In the genomic region with DNA sequence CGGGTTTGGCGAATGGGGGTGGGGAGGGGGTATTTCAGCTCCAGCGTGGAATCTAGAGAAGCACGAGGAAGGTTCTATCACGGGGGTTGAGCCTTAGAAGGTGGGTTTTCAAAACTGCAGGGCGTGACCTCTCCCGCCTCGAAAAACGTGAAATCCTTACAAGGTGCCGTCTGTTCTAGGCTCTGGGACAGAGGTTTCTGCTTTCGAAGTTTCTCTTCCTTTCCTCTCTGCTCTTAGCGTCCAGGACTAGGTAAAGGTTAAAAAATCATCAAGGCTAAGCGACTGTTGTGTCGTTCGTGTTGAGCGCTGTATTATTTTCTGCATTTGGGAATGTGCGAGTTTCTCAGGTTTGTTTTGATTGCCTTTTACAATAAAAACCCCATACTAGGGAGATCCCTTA, we compare ENCODE assay signal across 9 cellular contexts. TPM values are rescaled to one million over a fixed set of nuclear protein-coding genes. Genes with fewer than 3 reads are reported as not detected.
DNase-seq lines count a peak whose midpoint lies in the region; ATAC-seq lines count a peak whose summit lies in the region.
"Had no signal": no experiment of that assay in that cellular context is flagged by ENCODE, and none has a peak within 500 bp of the region (broad histone marks: within the 10 kb centered on the region; RNA-seq: fewer than 3 reads in every experiment).

No MANE protein-coding gene starts in this region.

- peaks cover 2% of the 10 kb centered on the region for H3K9me3 Mint-ChIP-seq in activated naive CD8-positive, alpha-beta T cell treated with anti-CD3 and anti-CD28 coated beads, Interleukin-2, amount 10 ng/mL, durations not matched to agents 7 days and 5 days
- H3K9me3 Mint-ChIP-seq in immature natural killer cell: peaks cover 0 to 3% (median 0%) of the 10 kb centered on the region in 6 donors
- peaks cover 0 to 5% of the 10 kb centered on the region in 2 donors for H3K9me3 Mint-ChIP-seq in stimulated activated naive CD8-positive, alpha-beta T cell treated with anti-CD3 and anti-CD28 coated beads, Interleukin-15, amount 100 ng/mL, for 72 hours

- H3K27me3 Mint-ChIP-seq in activated naive CD8-positive, alpha-beta T cell treated with anti-CD3 and anti-CD28 coated beads, Interleukin-2, amount 10 ng/mL, durations not matched to agents 7 days and 5 days: peaks cover 15% of the 10 kb centered on the region
- H3K27me3 Mint-ChIP-seq in immature natural killer cell (ENCODE audit: low read depth in 3 of 3): peaks cover 5 to 11% (median 10%) of the 10 kb centered on the region in 3 donors
- peaks cover 8% of the 10 kb centered on the region for H3K27me3 Mint-ChIP-seq in stimulated activated naive CD8-positive, alpha-beta T cell treated with anti-CD3 and anti-CD28 coated beads, Interleukin-15, amount 100 ng/mL, for 72 hours

- no peak for ATAC-seq in activated naive CD8-positive, alpha-beta T cell treated with anti-CD3 and anti-CD28 coated beads, Interleukin-2, amount 10 ng/mL, durations not matched to agents 7 days and 5 days (ENCODE audit: low read depth)
- ATAC-seq in stimulated activated naive CD8-positive, alpha-beta T cell treated with anti-CD3 and anti-CD28 coated beads, Interleukin-15, amount 100 ng/mL, for 72 hours: no peak
- no peak for ATAC-seq in GM19395 (IDR thresholded peaks at IDR 0.05; ENCODE audit: unreplicated experiment)

- peak overlapping the region; percentile 60 for H3K4me3 Mint-ChIP-seq in activated naive CD8-positive, alpha-beta T cell treated with anti-CD3 and anti-CD28 coated beads, Interleukin-2, amount 10 ng/mL, durations not matched to agents 7 days and 5 days
- H3K4me3 Mint-ChIP-seq in immature natural killer cell: peak overlapping the region; percentile 42 to 72 (median 67)
- H3K4me3 Mint-ChIP-seq in stimulated activated naive CD8-positive, alpha-beta T cell treated with anti-CD3 and anti-CD28 coated beads, Interleukin-15, amount 100 ng/mL, for 72 hours: peak overlapping the region; percentile 42 to 68

- peaks cover 17% of the 10 kb centered on the region for H3K4me1 Mint-ChIP-seq in activated naive CD8-positive, alpha-beta T cell treated with anti-CD3 and anti-CD28 coated beads, Interleukin-2, amount 10 ng/mL, durations not matched to agents 7 days and 5 days
- H3K4me1 Mint-ChIP-seq in immature natural killer cell: peaks cover 15 to 18% of the 10 kb centered on the region in 2 donors
- H3K4me1 Mint-ChIP-seq in stimulated activated naive CD8-positive, alpha-beta T cell treated with anti-CD3 and anti-CD28 coated beads, Interleukin-15, amount 100 ng/mL, for 72 hours: peaks cover 38% of the 10 kb centered on the region

- DNase-seq in NCI-H748 (lab: John Stamatoyannopoulos, UW; ENCODE audit: unreplicated experiment): peak; percentile 30
- DNase-seq in NCI-H748 treated with DMSO at 0.1 percent for 48 hours (lab: John Stamatoyannopoulos, UW): no peak
- DNase-seq in activated naive CD8-positive, alpha-beta T cell treated with anti-CD3 and anti-CD28 coated beads, Interleukin-2, amount 10 ng/mL, durations not matched to agents 7 days and 5 days: no peak
- no peak for DNase-seq in immature natural killer cell
- no peak for DNase-seq in stimulated activated naive CD8-positive, alpha-beta T cell treated with anti-CD3 and anti-CD28 coated beads, Interleukin-15, amount 100 ng/mL, for 72 hours
- DNase-seq in NCI-H82 treated with DMSO at 0.1 percent for 48 hours (lab: John Stamatoyannopoulos, UW; ENCODE audit: unreplicated experiment): no peak
- no peak for DNase-seq in GM19240 (ENCODE audit: insufficient read length, low spot score)
- DNase-seq: RPMI8226 had no signal

- no peaks in the 10 kb centered on the region for H3K36me3 Mint-ChIP-seq in activated naive CD8-positive, alpha-beta T cell treated with anti-CD3 and anti-CD28 coated beads, Interleukin-2, amount 10 ng/mL, durations not matched to agents 7 days and 5 days
- no peaks in the 10 kb centered on the region for H3K36me3 Mint-ChIP-seq in immature natural killer cell

- POLR2A ChIA-PET in activated naive CD8-positive, alpha-beta T cell treated with anti-CD3 and anti-CD28 coated beads, Interleukin-2, amount 10 ng/mL, durations not matched to agents 7 days and 5 days (lab: Charles Lee): no interaction called here

- no peak overlapping the region for H3K27ac Mint-ChIP-seq in activated naive CD8-positive, alpha-beta T cell treated with anti-CD3 and anti-CD28 coated beads, Interleukin-2, amount 10 ng/mL, durations not matched to agents 7 days and 5 days
- H3K27ac Mint-ChIP-seq in immature natural killer cell: peak overlapping the region in 1 of 6 donors; percentile 7
- peak overlapping the region in 1 of 2 donors; percentile 13 for H3K27ac Mint-ChIP-seq in stimulated activated naive CD8-positive, alpha-beta T cell treated with anti-CD3 and anti-CD28 coated beads, Interleukin-15, amount 100 ng/mL, for 72 hours

RNA-seq across cellular contexts. Expression of gene FHL1, which starts 1.1 kb away (rescaled TPM):
- total RNA-seq in activated naive CD8-positive, alpha-beta T cell treated with anti-CD3 and anti-CD28 coated beads, Interleukin-2, amount 10 ng/mL, durations not matched to agents 7 days and 5 days: 10 to 100 TPM; 13.4 to 19.2 TPM
- polyA plus RNA-seq in immature natural killer cell: 10 to 100 TPM; 11.1 to 24.0 (median 17.6) TPM
